In the genomic region with DNA sequence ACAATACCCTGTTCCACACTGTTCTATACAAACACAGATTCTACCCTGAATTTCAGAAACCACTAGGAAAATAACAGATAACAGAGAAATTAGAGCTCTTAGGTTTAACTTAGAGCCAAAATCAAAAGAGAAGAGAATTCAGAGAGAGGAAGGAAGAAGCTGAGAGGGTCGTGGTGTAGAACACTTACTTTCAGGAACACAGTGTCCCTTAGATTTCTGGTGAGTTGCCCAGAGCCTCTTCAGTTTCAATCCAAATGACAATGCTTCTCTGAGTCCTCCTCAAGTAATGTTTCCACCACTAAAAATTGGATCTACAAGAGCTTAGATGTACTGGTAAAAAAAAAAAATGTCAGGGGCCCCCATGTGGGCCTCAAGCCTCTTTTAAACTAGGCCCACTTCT, we compare ENCODE assay signal across 10 cellular contexts. TPM values are rescaled to one million over a fixed set of nuclear protein-coding genes. Genes with fewer than 3 reads are reported as not detected.
A peak's percentile ranks its signal among the peaks of the same experiment; 100 is the strongest.
DNase-seq lines count a peak whose midpoint lies in the region; ATAC-seq and TF ChIP-seq lines count a peak whose summit lies in the region.
"Had no signal": no experiment of that assay in that cellular context is flagged by ENCODE, and none has a peak within 500 bp of the region (broad histone marks: within the 10 kb centered on the region; RNA-seq: fewer than 3 reads in every experiment).

No MANE protein-coding gene starts in this region.

- H3K27ac Mint-ChIP-seq in T-cell, result peak overlapping the region in 1 of 2 donors; percentile 20

- no peaks in the 10 kb centered on the region for H3K9me3 Mint-ChIP-seq in T-cell

- H3K9ac ChIP-seq in DND-41 (ENCODE audit: low read depth, low read length), result no peak overlapping the region

- no peaks in the 10 kb centered on the region for H4K20me1 ChIP-seq in DND-41 (ENCODE audit: insufficient read depth, low read length)

- no peaks in the 10 kb centered on the region for H3K9me3 ChIP-seq in DND-41 (ENCODE audit: insufficient read depth, low read length, severe bottlenecking)
- no peaks in the 10 kb centered on the region for H3K9me3 ChIP-seq in cardiac muscle cell (ENCODE audit: low read depth)
- no peaks in the 10 kb centered on the region for H3K9me3 ChIP-seq in gastrocnemius medialis

- H3K27me3 ChIP-seq in DND-41 (ENCODE audit: insufficient read depth, low read length, poor library complexity) (no peaks in the 10 kb centered on the region), cardiac muscle cell (peaks cover 4% of the 10 kb centered on the region), gastrocnemius medialis (no peaks in the 10 kb centered on the region)

- no peak overlapping the region for H2AFZ ChIP-seq in DND-41 (ENCODE audit: low read depth, low read length)

- intact Hi-C loops in gastrocnemius medialis (cut with DNase I; ENCODE audit: low total_unique reads), result loop anchor here (5.0 kb wide), 2 partner anchors 247 to 1572 kb away; partner anchors contain the start of gene TWF1

- H3K4me1 Mint-ChIP-seq in T-cell, result peaks cover 65 to 66% (median 65%) of the 10 kb centered on the region in 3 donors

- peak overlapping the region; percentile 92; the same call in 1 of the 2 replicates for H3K4me2 ChIP-seq in DND-41 (ENCODE audit: insufficient read depth, low read length)

- TF ChIP-seq CTCF in DND-41 (IDR thresholded peaks at IDR 0.05; ENCODE audit: borderline replicate concordance, extremely low read depth, low read length, poor library complexity, severe bottlenecking) (no peak), cardiac muscle cell (IDR thresholded peaks at IDR 0.05; ENCODE audit: low read depth, low read length) (no peak), gastrocnemius medialis (IDR thresholded peaks at IDR 0.05 in 4 of 5, conservative IDR thresholded peaks at IDR 0.05 in 1 of 5) (no peak)

- H3K4me3 Mint-ChIP-seq in T-cell, result peak overlapping the region in 2 of 3 donors; percentile 44 to 47

- TF ChIP-seq POLR2A in gastrocnemius medialis (IDR thresholded peaks at IDR 0.05), result no peak

- no peak for ATAC-seq in DND-41 (ENCODE audit: insufficient read depth, low read depth)
- ATAC-seq in T-cell (replicated peaks in 1 of 4), result no peak
- peak; percentile 66 to 81 for ATAC-seq in gastrocnemius medialis
- ATAC-seq in HG03280 (IDR thresholded peaks at IDR 0.05; ENCODE audit: unreplicated experiment), result no peak

- CTCF ChIA-PET in T-cell (lab: Charles Lee), result interaction anchor here in 1 of 2 donors (0.6 kb wide), 1 partner anchor 1215 kb away, joined by 3 read pairs; no protein-coding TSS in a partner anchor

- H3K36me3 ChIP-seq in DND-41 (ENCODE audit: insufficient read depth, low read length) (peaks cover 31% of the 10 kb centered on the region), cardiac muscle cell (no peaks in the 10 kb centered on the region), gastrocnemius medialis (peaks cover 0 to 10% of the 10 kb centered on the region in 2 donors)

- H3K27ac ChIP-seq in DND-41 (ENCODE audit: low read length) (no peak overlapping the region), cardiac muscle cell (peak overlapping the region; percentile 34), gastrocnemius medialis (peak overlapping the region; percentile 77 to 98 (median 89))

- peaks cover 52% of the 10 kb centered on the region for H3K4me1 ChIP-seq in DND-41 (ENCODE audit: insufficient read depth, low read length)
- H3K4me1 ChIP-seq in cardiac muscle cell (ENCODE audit: low read depth), result peaks cover 12% of the 10 kb centered on the region
- H3K4me1 ChIP-seq in gastrocnemius medialis, result peaks cover 70 to 73% of the 10 kb centered on the region in 2 donors

- H3K4me3 ChIP-seq in DND-41 (ENCODE audit: low read depth in 1 of 2, low read length in 2 of 2), result no peak overlapping the region
- no peak overlapping the region for H3K4me3 ChIP-seq in cardiac muscle cell
- peak overlapping the region; percentile 73 to 99 (median 81) for H3K4me3 ChIP-seq in gastrocnemius medialis

- POLR2A ChIA-PET in T-cell (lab: Charles Lee), result interaction anchor here (0.6 to 1.0 kb wide), 8 partner anchors 19 to 137 kb away, joined by 3 to 9 read pairs (median 4); partner anchors contain the start of genes PPHLN1 (in 1 of the 2) and ZCRB1 (in 1 of the 2)

- DNase-seq in DND-41 (no peak), T-cell (no peak), cardiac muscle cell (ENCODE audit: low read depth in 1 of 2, low spot score in 1 of 2) (no peak), gastrocnemius medialis (peak; percentile 60 to 76), SHP77 (lab: John Stamatoyannopoulos, UW) (no peak), KBM-7 (no peak), HT-29 (ENCODE audit: low spot score) (no peak)
- DNase-seq: NCI-H345; stimulated activated naive CD4-positive, alpha-beta T cell treated with Interleukin-2 at 50 U/mL for 16 hours had no signal

- in situ Hi-C loops in gastrocnemius medialis (cut with MboI; ENCODE audit: low sequenced_read_pairs in 4 of 4), result loop anchor here (5.0 to 10.0 kb wide), 4 partner anchors 89 to 101 kb away; partner anchors contain the start of genes PPHLN1 (in 2 of the 4), ZCRB1 (in 2 of the 4) and GXYLT1 (in 1 of the 4)
- in situ Hi-C loops in KBM-7 (cut with MboI; ENCODE audit: low pct_unique_long_range_greater_than_20kb, low sequenced_read_pairs), result no loop called here

- peaks cover 79% of the 10 kb centered on the region for H3K79me2 ChIP-seq in DND-41 (ENCODE audit: insufficient read depth, low read length)

- H3K27me3 Mint-ChIP-seq in T-cell, result no peaks in the 10 kb centered on the region

- H3K36me3 Mint-ChIP-seq in T-cell, result peaks cover 15% of the 10 kb centered on the region

RNA-seq across cellular contexts. Expression of gene YAF2, which starts 2.6 kb away (rescaled TPM):
- total RNA-seq in T-cell (10 to 100 TPM; 37.8 to 68.3 (median 43.6) TPM), cardiac muscle cell (26.9 and 59.8 TPM in 2 replicates), gastrocnemius medialis (10 to 100 TPM; 38.5 to 66.9 (median 54.5) TPM)
- 39.3 and 54.5 TPM in 2 replicates for polyA plus RNA-seq in cardiac muscle cell
- 6.8 and 11.1 TPM in 2 replicates for total RNA-seq in HT-29 (2014; rRNA removed; shearing (Covaris generic))

Comparison
In these comparisons a context has a peak if more than half of its experiments do, and no peak if none do; other contexts are left out.
1. ATAC-seq: peak in gastrocnemius medialis (2 of 2); none in DND-41 (single experiment), T-cell (0 of 4) and HG03280 (single experiment).
2. DNase-seq: peak in gastrocnemius medialis (2 of 2); none in DND-41 (single experiment), T-cell (0 of 34), cardiac muscle cell (0 of 2), SHP77 (0 of 2), KBM-7 (single experiment) and HT-29 (single experiment).
3. H3K4me3 ChIP-seq: peak in gastrocnemius medialis (4 of 4); none in DND-41 (0 of 2) and cardiac muscle cell (single experiment).